31 cellular contexts compared by ENCODE assay signal in the genomic region with DNA sequence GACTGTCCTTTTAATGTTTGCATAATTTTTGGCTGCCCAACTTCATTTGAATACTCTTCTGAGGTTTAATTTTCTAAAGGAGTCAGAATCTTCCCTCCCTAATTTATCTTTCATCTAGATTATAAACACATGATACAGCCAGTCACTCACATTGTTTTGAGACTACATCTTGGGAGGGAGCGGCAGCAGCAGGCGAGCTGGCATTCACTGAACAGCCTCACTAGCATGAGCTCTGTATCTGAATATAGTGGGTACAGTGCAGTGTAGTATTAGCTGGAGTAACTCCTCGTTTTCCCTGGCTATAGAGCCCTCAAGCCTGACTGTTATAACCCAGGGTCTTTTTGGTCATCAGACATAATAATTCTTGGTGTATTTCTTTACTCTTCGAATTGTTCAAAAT.
"Had no signal": no experiment of that assay in that cellular context is flagged by ENCODE, and none has a peak within 500 bp of the region (broad histone marks: within the 10 kb centered on the region; RNA-seq: fewer than 3 reads in every experiment).

No MANE protein-coding gene starts in this region.

- H3K79me2 ChIP-seq: hepatocyte had no signal

- DNase-seq: activated B cell treated with CpG ODN at 0.5 μM for 24 hours; activated CD4-positive, alpha-beta memory T cell treated with anti-CD3 and anti-CD28 coated beads for 36 hours; activated CD4-positive, alpha-beta T cell treated with anti-CD3 and anti-CD28 coated beads for 48 hours; activated CD8-positive, alpha-beta memory T cell treated with anti-CD3 and anti-CD28 coated beads, Interleukin-2, amount 10 ng/mL, durations not matched to agents 7 days and 5 days; activated CD8-positive, alpha-beta memory T cell treated with anti-CD3 and anti-CD28 coated beads, Interleukin-2, amount 50 U/mL, for 4 hours; activated CD8-positive, alpha-beta T cell treated with anti-CD3 and anti-CD28 coated beads, Interleukin-2, amount 10 ng/mL, durations not matched to agents 7 days and 5 days; activated gamma-delta T cell; activated naive CD4-positive, alpha-beta T cell; activated naive CD4-positive, alpha-beta T cell treated with anti-CD3 and anti-CD28 coated beads, Interleukin-2, amount 10 ng/mL, durations not matched to agents 7 days and 5 days; activated naive CD8-positive, alpha-beta T cell treated with anti-CD3 and anti-CD28 coated beads, Interleukin-2, amount 10 ng/mL, durations not matched to agents 7 days and 5 days; activated T-cell treated with anti-CD3 and anti-CD28 coated beads, Interleukin-2, amount 50 U/mL, for 1 hour; activated T-cell treated with anti-CD3 and anti-CD28 coated beads, Interleukin-2, amount 50 U/mL, for 48 hours; brain microvascular endothelial cell; caudate nucleus; cortex of kidney; dermis blood vessel endothelial cell; effector CD4-positive, alpha-beta T cell; effector memory CD8-positive, alpha-beta T cell; erythroblast; heart right ventricle; T1000; WERI-Rb-1 had no signal

- H3K4me1 ChIP-seq: ascending aorta, esophagus muscularis mucosa, gastroesophageal sphincter, heart right ventricle had no signal

- H2AFZ ChIP-seq: hepatocyte had no signal

- H3K27me3 ChIP-seq: ascending aorta, brain microvascular endothelial cell, esophagus muscularis mucosa, foreskin keratinocyte, gastroesophageal sphincter, heart right ventricle, hepatocyte had no signal

- FAIRE-seq: bronchial epithelial cell, colon had no signal

- H3K4me2 ChIP-seq: hepatocyte had no signal

- H3K4me3 ChIP-seq: ascending aorta, esophagus muscularis mucosa, gastroesophageal sphincter, heart right ventricle, hepatocyte had no signal

- H3K9me3 ChIP-seq: ascending aorta, esophagus muscularis mucosa, gastroesophageal sphincter had no signal

- H3K27ac ChIP-seq: ascending aorta, brain microvascular endothelial cell, esophagus muscularis mucosa, foreskin keratinocyte, gastroesophageal sphincter, heart right ventricle, hepatocyte, WERI-Rb-1 had no signal

- H3K36me3 ChIP-seq: ascending aorta, brain microvascular endothelial cell, esophagus muscularis mucosa, gastroesophageal sphincter, heart right ventricle, WERI-Rb-1 had no signal

- ATAC-seq: activated CD4-positive, CD25-positive, alpha-beta regulatory T cell treated with anti-CD3 and anti-CD28 coated beads, Interleukin-2, amount 50 U/mL, for 24 hours; activated CD8-positive, alpha-beta memory T cell treated with anti-CD3 and anti-CD28 coated beads, Interleukin-2, amount 10 ng/mL, durations not matched to agents 7 days and 5 days; activated CD8-positive, alpha-beta T cell treated with anti-CD3 and anti-CD28 coated beads, Interleukin-2, amount 10 ng/mL, durations not matched to agents 7 days and 5 days; activated naive CD4-positive, alpha-beta T cell treated with anti-CD3 and anti-CD28 coated beads, Interleukin-2, amount 50 U/mL, for 72 hours; effector memory CD8-positive, alpha-beta T cell; foreskin keratinocyte; gastroesophageal sphincter; heart right ventricle had no signal
